Comparison of ENCODE assay signal across 10 cellular contexts in the genomic region with DNA sequence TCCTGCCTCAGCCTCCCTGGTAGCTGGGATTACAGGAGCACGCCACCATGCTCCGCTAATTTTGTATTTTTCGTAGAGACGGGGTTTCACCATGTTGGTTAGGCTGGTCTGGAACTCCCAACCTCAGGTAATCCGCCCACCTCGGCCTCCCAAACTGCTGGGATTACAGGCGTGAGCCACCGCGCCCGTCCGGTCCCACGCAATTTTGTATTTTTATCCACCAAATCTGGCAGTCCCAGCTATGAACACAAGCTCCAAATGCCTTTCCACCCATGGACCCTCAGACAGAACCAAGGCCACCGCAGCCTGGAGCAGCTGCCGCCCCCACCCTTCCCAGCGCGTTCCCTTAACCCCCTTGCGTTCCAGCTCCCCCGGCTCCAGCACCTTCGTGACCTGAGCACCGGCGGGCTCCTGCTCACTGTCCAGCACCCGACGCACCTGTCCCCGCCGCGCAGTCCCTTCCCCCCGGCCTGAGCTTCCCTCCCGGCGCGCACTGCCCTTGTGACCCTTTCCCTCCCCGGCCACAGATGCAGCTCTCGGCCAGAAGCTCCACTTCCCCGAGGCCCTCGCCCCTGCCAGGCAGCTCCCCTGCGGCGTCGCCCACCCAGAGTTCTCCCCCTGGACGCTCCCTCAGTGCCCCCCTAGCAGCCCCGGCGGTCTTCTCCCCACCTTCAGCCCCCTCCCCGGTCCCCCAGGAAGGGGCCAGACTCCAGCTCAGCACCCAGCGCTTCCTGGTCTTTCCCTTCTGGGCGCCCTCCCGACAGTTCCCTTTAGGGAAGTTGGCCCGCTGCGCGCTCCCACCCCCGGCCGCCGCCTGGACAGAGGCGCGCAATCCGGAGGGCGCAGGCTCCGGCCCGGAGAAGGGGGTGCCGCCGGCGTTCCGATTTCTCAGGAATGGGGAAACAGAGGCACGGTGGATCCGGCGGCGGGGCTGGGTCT. TPM values are rescaled to one million over a fixed set of nuclear protein-coding genes. Genes with fewer than 3 reads are reported as not detected.
DNase-seq lines count a peak whose midpoint lies in the region; ATAC-seq, FAIRE-seq and TF ChIP-seq lines count a peak whose summit lies in the region.
"Had no signal": no experiment of that assay in that cellular context is flagged by ENCODE, and none has a peak within 500 bp of the region (broad histone marks: within the 10 kb centered on the region; RNA-seq: fewer than 3 reads in every experiment).

No MANE protein-coding gene starts in this region.

- in situ Hi-C loops in HepG2 (cut with HindIII; ENCODE audit: extremely low pct_ligation_motif_present, low pct_unique_long_range_greater_than_20kb), result no loop called here

- no peaks in the 10 kb centered on the region for H3K9me3 Mint-ChIP-seq in T-helper 2 cell treated with Interferon-gamma antibody and Interleukin-4, amounts not matched to agents 5 μg/mL and 100 μg/mL, for 36 hours
- peaks cover 2% of the 10 kb centered on the region for H3K9me3 Mint-ChIP-seq in astrocyte (ENCODE audit: unreplicated experiment)

- ATAC-seq in HepG2 (peak; percentile 35), GM21390 (IDR thresholded peaks at IDR 0.05; ENCODE audit: unreplicated experiment) (no peak)

- H3K4me1 ChIP-seq in astrocyte (ENCODE audit: insufficient read depth, low read length) (peaks cover 5% of the 10 kb centered on the region), HepG2 (ENCODE audit: insufficient read depth, low read length) (peaks cover 40% of the 10 kb centered on the region), testis (peaks cover 16% of the 10 kb centered on the region)

- TF ChIP-seq CTCF in astrocyte (IDR thresholded peaks at IDR 0.05; ENCODE audit: insufficient read depth, low read depth, low read length) (no peak), HepG2 (CRISPR knock-in tag; IDR thresholded peaks at IDR 0.05) (no peak), testis (IDR thresholded peaks at IDR 0.05) (no peak)

- POLR2A ChIA-PET in HepG2 (lab: Yijun Ruan, JAX), result interaction anchor here (0.8 kb wide), 1 partner anchor 10 kb away, joined by 3 read pairs; no protein-coding TSS in a partner anchor

- no peak overlapping the region for H3K4me3 ChIP-seq in astrocyte (ENCODE audit: insufficient read depth, low read depth, low read length)
- H3K4me3 ChIP-seq in HepG2 (replicated peaks in 1 of 3; ENCODE audit: insufficient read depth in 1 of 3, low read depth in 2 of 3, low read length in 3 of 3), result peak overlapping the region; percentile 50 to 72 (median 59); a peak in 5 of 6 replicates
- H3K4me3 ChIP-seq in testis, result peak overlapping the region; percentile 12 to 42

- intact Hi-C loops in HepG2 (cut with micrococcal nuclease; ENCODE audit: unreplicated experiment) (no loop called here), testis (cut with DNase I; ENCODE audit: low total_unique reads) (no loop called here)

- H3K27me3 Mint-ChIP-seq in T-helper 2 cell treated with Interferon-gamma antibody and Interleukin-4, amounts not matched to agents 5 μg/mL and 100 μg/mL, for 36 hours (ENCODE audit: low read depth), result peaks cover 42% of the 10 kb centered on the region
- peaks cover 48% of the 10 kb centered on the region for H3K27me3 Mint-ChIP-seq in astrocyte (ENCODE audit: low read depth, unreplicated experiment)

- 30% methylated on average over 37 of the region's 64 CpGs for WGBS in HepG2 (ENCODE audit: low lambda C conversion rate)
- WGBS in testis, 2 donors, result 16 to 20% methylated on average over 41 to 64 of the region's 64 CpGs

- no peaks in the 10 kb centered on the region for H3K36me3 Mint-ChIP-seq in T-helper 2 cell treated with Interferon-gamma antibody and Interleukin-4, amounts not matched to agents 5 μg/mL and 100 μg/mL, for 36 hours (ENCODE audit: low read depth)
- no peaks in the 10 kb centered on the region for H3K36me3 Mint-ChIP-seq in astrocyte (ENCODE audit: low read depth, unreplicated experiment)

- peaks cover 53% of the 10 kb centered on the region for H3K27me3 ChIP-seq in astrocyte (ENCODE audit: insufficient read depth, low read length)
- peaks cover 15 to 51% of the 10 kb centered on the region in 2 experiments for H3K27me3 ChIP-seq in HepG2 (ENCODE audit: control insufficient read depth in 1 of 2, insufficient read depth in 2 of 2, low read length in 2 of 2)
- H3K27me3 ChIP-seq in testis, result no peaks in the 10 kb centered on the region

- H3K36me3 ChIP-seq in astrocyte (ENCODE audit: insufficient read depth, low read length) (no peaks in the 10 kb centered on the region), HepG2 (replicated peaks in 1 of 2; ENCODE audit: control insufficient read depth in 1 of 2, insufficient read depth in 2 of 2, low read length in 2 of 2) (no peaks in the 10 kb centered on the region), testis (ENCODE audit: low read depth, missing control alignments) (no peaks in the 10 kb centered on the region)

- no peak overlapping the region for H3K27ac ChIP-seq in astrocyte (ENCODE audit: low read depth, low read length)
- H3K27ac ChIP-seq in HepG2 (ENCODE audit: extremely low read length, insufficient read depth, low read length), result no peak overlapping the region
- H3K27ac ChIP-seq in testis, result no peak overlapping the region

- H3K4me3 Mint-ChIP-seq in T-helper 2 cell treated with Interferon-gamma antibody and Interleukin-4, amounts not matched to agents 5 μg/mL and 100 μg/mL, for 36 hours, result peak overlapping the region; percentile 54
- peak overlapping the region; percentile 20 for H3K4me3 Mint-ChIP-seq in astrocyte (ENCODE audit: unreplicated experiment)

- H3K27ac Mint-ChIP-seq in T-helper 2 cell treated with Interferon-gamma antibody and Interleukin-4, amounts not matched to agents 5 μg/mL and 100 μg/mL, for 36 hours, result no peak overlapping the region
- H3K27ac Mint-ChIP-seq in astrocyte (ENCODE audit: unreplicated experiment), result no peak overlapping the region

- H3K79me2 ChIP-seq in astrocyte (ENCODE audit: insufficient read depth, low read length) (no peaks in the 10 kb centered on the region), HepG2 (ENCODE audit: insufficient read depth, low read length) (no peaks in the 10 kb centered on the region)

- TF ChIP-seq RAD21 in HepG2 (CRISPR knock-in tag; IDR thresholded peaks at IDR 0.05), result no peak

- TF ChIP-seq POLR2A in HepG2 (IDR thresholded peaks at IDR 0.05; ENCODE audit: insufficient read depth in 1 of 2, low read depth in 2 of 2, low read length in 2 of 2) (no peak), testis (IDR thresholded peaks at IDR 0.05) (no peak)

- no peak for FAIRE-seq in astrocyte (lab: Jason Lieb, UNC)
- FAIRE-seq in HepG2 (lab: Jason Lieb, UNC), result no peak
- FAIRE-seq: colon had no signal

- no peaks in the 10 kb centered on the region for H4K20me1 ChIP-seq in astrocyte (ENCODE audit: insufficient read depth, low read length)
- H4K20me1 ChIP-seq in HepG2 (ENCODE audit: insufficient read depth, low read length), result no peaks in the 10 kb centered on the region

- H2AFZ ChIP-seq in astrocyte (ENCODE audit: low read depth, low read length), result no peak overlapping the region
- H2AFZ ChIP-seq in HepG2 (ENCODE audit: low read length), result no peak overlapping the region

- no peak overlapping the region for H3K9ac ChIP-seq in astrocyte (ENCODE audit: low read length)
- H3K9ac ChIP-seq in HepG2 (ENCODE audit: insufficient read depth, low read depth, low read length), result no peak overlapping the region

- no peaks in the 10 kb centered on the region for H3K9me3 ChIP-seq in astrocyte (ENCODE audit: insufficient read depth, low read depth, low read length)
- no peaks in the 10 kb centered on the region for H3K9me3 ChIP-seq in HepG2 (ENCODE audit: low read length)
- no peaks in the 10 kb centered on the region for H3K9me3 ChIP-seq in testis

- no peak for TF ChIP-seq EP300 in HepG2 (IDR thresholded peaks at IDR 0.05; ENCODE audit: low read depth in 2 of 2, low read length in 2 of 2)
- TF ChIP-seq EP300 in HepG2 (CRISPR knock-in tag; IDR thresholded peaks at IDR 0.05; ENCODE audit: borderline replicate concordance), result no peak

- CTCF ChIA-PET in HepG2 (lab: Yijun Ruan, JAX; ENCODE audit: low intra/inter-chr PET ratio, low total read pairs), result no interaction called here

- H3K4me2 ChIP-seq in astrocyte (ENCODE audit: low read length) (peak overlapping the region; percentile 36), HepG2 (ENCODE audit: low read depth, low read length) (peak overlapping the region; percentile 78)

- BruUV-seq in HepG2 (replicated peaks; lab: Mats Ljungman, UMichigan), result no TSS peak

- DNase-seq in T-helper 2 cell treated with Interferon-gamma antibody and Interleukin-4, amounts not matched to agents 5 μg/mL and 100 μg/mL, for 36 hours (ENCODE audit: low spot score), result no peak
- DNase-seq in T-helper 2 cell (no peak), astrocyte (ENCODE audit: low read depth) (no peak), HepG2 (ENCODE audit: low spot score) (no peak), testis (no peak), globus pallidus (ENCODE audit: low spot score) (no peak), 8988T (no peak)
- DNase-seq: OCI-M1 had no signal

- peaks cover 22% of the 10 kb centered on the region for H3K4me1 Mint-ChIP-seq in T-helper 2 cell treated with Interferon-gamma antibody and Interleukin-4, amounts not matched to agents 5 μg/mL and 100 μg/mL, for 36 hours (ENCODE audit: low read depth)
- peaks cover 1% of the 10 kb centered on the region for H3K4me1 Mint-ChIP-seq in astrocyte (ENCODE audit: low read depth, unreplicated experiment)

RNA-seq across cellular contexts. Expression of gene ZBED4, which starts 5.6 kb away (rescaled TPM):
- total RNA-seq in astrocyte (21.0 and 22.7 TPM in 2 replicates), HepG2 (2016; rRNA removed; fragmentation: Illumina TruSeq; extraction: Trizol) (9.6 and 11.9 TPM in 2 replicates), testis (10 to 100 TPM; 17.2 to 18.2 TPM)
- 0.91 and 1.3 TPM in 2 replicates for total RNA-seq in HepG2 (2016; cell fraction: cytosol; rRNA removed; fragmentation: Illumina TruSeq; extraction: Trizol; ENCODE audit: low read depth)
- 9.6 and 9.7 TPM in 2 replicates for total RNA-seq in HepG2 (2016; cell fraction: insoluble cytoplasmic fraction; rRNA removed; fragmentation: Illumina TruSeq; extraction: Trizol)
- total RNA-seq in HepG2 (2016; cell fraction: membrane; rRNA removed; fragmentation: Illumina TruSeq; extraction: Trizol), result 5.5 TPM in 2 replicates
- total RNA-seq in HepG2 (2016; cell fraction: nucleus; rRNA removed; fragmentation: Illumina TruSeq; extraction: Trizol), result 8.0 and 9.8 TPM in 2 replicates
- polyA plus RNA-seq in HepG2 (2011; rRNA removed) (5.4 and 6.0 TPM in 2 replicates), testis (ENCODE audit: insufficient read depth, low read depth, low replicate concordance) (9.1 TPM)
- polyA plus RNA-seq in HepG2 (2011; cell fraction: cytosol; rRNA removed), result 4.8 and 5.6 TPM in 2 replicates
- polyA plus RNA-seq in HepG2 (2011; cell fraction: nucleus; rRNA removed), result 9.9 and 11.1 TPM in 2 replicates
- polyA plus RNA-seq in HepG2 (2012), result 9.9 and 11.2 TPM in 2 replicates
- polyA plus RNA-seq in HepG2 (2016; cell fraction: cytosol; fragmentation: Illumina TruSeq; extraction: Trizol; ENCODE audit: low read depth), result 0.43 and 0.49 TPM in 2 replicates
- 9.0 and 10.5 TPM in 2 replicates for polyA plus RNA-seq in HepG2 (2016; cell fraction: insoluble cytoplasmic fraction; fragmentation: Illumina TruSeq; extraction: Trizol; ENCODE audit: low read depth)
- 2.4 and 2.7 TPM in 2 replicates for polyA plus RNA-seq in HepG2 (2016; cell fraction: membrane; fragmentation: Illumina TruSeq; extraction: Trizol; ENCODE audit: low read depth)
- 13.2 and 13.5 TPM in 2 replicates for polyA plus RNA-seq in HepG2 (2016; cell fraction: nucleus; fragmentation: Illumina TruSeq; extraction: Trizol; ENCODE audit: insufficient read depth, low read depth)
- 7.8 and 12.8 TPM in 2 replicates for polyA minus RNA-seq in HepG2 (2011; rRNA and poly(A)+ RNA removed; ENCODE audit: low replicate concordance)
- polyA minus RNA-seq in HepG2 (2011; cell fraction: cytosol; rRNA and poly(A)+ RNA removed), result 8.8 and 10.3 TPM in 2 replicates
- polyA minus RNA-seq in HepG2 (2011; cell fraction: nucleus; rRNA and poly(A)+ RNA removed), result 12.1 and 13.2 TPM in 2 replicates

RNA-seq across cellular contexts. Expression of gene BRD1, which starts 20.3 kb away (rescaled TPM):
- total RNA-seq in astrocyte (30.0 and 32.4 TPM in 2 replicates), HepG2 (2016; rRNA removed; fragmentation: Illumina TruSeq; extraction: Trizol) (6.6 and 12.0 TPM in 2 replicates), testis (100 to 1,000 TPM; 113 to 122 TPM)
- total RNA-seq in HepG2 (2016; cell fraction: cytosol; rRNA removed; fragmentation: Illumina TruSeq; extraction: Trizol; ENCODE audit: low read depth), result 6.1 and 7.5 TPM in 2 replicates
- 6.3 and 13.3 TPM in 2 replicates for total RNA-seq in HepG2 (2016; cell fraction: insoluble cytoplasmic fraction; rRNA removed; fragmentation: Illumina TruSeq; extraction: Trizol)
- 6.7 and 8.2 TPM in 2 replicates for total RNA-seq in HepG2 (2016; cell fraction: membrane; rRNA removed; fragmentation: Illumina TruSeq; extraction: Trizol)
- total RNA-seq in HepG2 (2016; cell fraction: nucleus; rRNA removed; fragmentation: Illumina TruSeq; extraction: Trizol), result 14.2 and 15.7 TPM in 2 replicates
- polyA plus RNA-seq in HepG2 (2011; rRNA removed) (5.1 and 6.4 TPM in 2 replicates), testis (ENCODE audit: insufficient read depth, low read depth, low replicate concordance) (114 TPM)
- 3.8 and 3.9 TPM in 2 replicates for polyA plus RNA-seq in HepG2 (2011; cell fraction: cytosol; rRNA removed)
- polyA plus RNA-seq in HepG2 (2011; cell fraction: nucleus; rRNA removed), result 29.0 and 31.0 TPM in 2 replicates
- polyA plus RNA-seq in HepG2 (2012), result 14.8 and 16.2 TPM in 2 replicates
- polyA plus RNA-seq in HepG2 (2016; cell fraction: cytosol; fragmentation: Illumina TruSeq; extraction: Trizol; ENCODE audit: low read depth), result 0.67 and 0.95 TPM in 2 replicates
- polyA plus RNA-seq in HepG2 (2016; cell fraction: insoluble cytoplasmic fraction; fragmentation: Illumina TruSeq; extraction: Trizol; ENCODE audit: low read depth), result 8.8 and 10.0 TPM in 2 replicates
- 2.6 and 3.2 TPM in 2 replicates for polyA plus RNA-seq in HepG2 (2016; cell fraction: membrane; fragmentation: Illumina TruSeq; extraction: Trizol; ENCODE audit: low read depth)
- 28.8 and 30.8 TPM in 2 replicates for polyA plus RNA-seq in HepG2 (2016; cell fraction: nucleus; fragmentation: Illumina TruSeq; extraction: Trizol; ENCODE audit: insufficient read depth, low read depth)
- 4.2 and 8.4 TPM in 2 replicates for polyA minus RNA-seq in HepG2 (2011; rRNA and poly(A)+ RNA removed; ENCODE audit: low replicate concordance)
- 7.6 and 8.3 TPM in 2 replicates for polyA minus RNA-seq in HepG2 (2011; cell fraction: cytosol; rRNA and poly(A)+ RNA removed)
- 29.1 and 32.0 TPM in 2 replicates for polyA minus RNA-seq in HepG2 (2011; cell fraction: nucleus; rRNA and poly(A)+ RNA removed)
